Comparison of ENCODE assay signal across 17 cellular contexts in the genomic region with DNA sequence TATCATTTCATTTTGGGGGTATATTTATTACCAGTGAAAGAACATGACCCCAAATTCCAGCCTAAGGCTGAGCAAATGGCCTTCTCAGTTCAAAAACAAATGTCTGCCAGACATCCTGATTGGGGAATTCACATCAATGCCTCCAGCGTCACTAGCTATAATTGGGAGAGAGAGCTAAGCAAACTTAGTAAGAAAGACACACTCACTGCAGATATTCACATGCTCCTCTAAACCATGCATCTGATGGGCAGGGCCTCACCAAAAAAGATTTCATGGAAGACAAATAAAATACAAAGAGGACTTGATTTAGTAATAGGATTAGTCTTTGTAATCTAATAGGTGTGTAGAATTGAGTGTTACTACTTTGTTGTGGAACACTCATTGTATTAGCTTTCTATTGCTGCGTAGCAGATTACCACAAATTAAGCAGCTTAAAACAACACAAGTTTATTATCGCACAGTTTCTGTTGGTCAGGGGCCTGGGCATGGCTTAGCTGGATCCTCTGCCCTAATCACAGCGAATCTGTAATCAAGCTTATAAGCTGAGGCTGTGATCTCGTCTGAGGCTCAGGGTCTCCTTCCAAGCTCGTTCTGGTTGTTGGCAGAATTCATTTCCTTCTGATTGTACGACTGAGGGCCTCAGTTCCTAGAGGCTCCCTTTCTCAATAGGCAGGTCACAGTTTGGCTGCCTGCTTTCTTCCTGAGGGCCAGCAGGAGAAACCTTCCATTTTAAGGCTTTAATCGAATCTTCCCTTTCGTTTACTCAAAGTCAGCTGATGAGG.
DNase-seq lines count a peak whose midpoint lies in the region; ATAC-seq and TF ChIP-seq lines count a peak whose summit lies in the region.
"Had no signal": no experiment of that assay in that cellular context is flagged by ENCODE, and none has a peak within 500 bp of the region (broad histone marks: within the 10 kb centered on the region; RNA-seq: fewer than 3 reads in every experiment).

No MANE protein-coding gene starts in this region.

- intact Hi-C loops in left ventricle myocardium superior (cut with micrococcal nuclease) (no loop called here), psoas muscle (cut with DNase I) (loop anchor here in 1 of 2 donors (5.0 kb wide), 1 partner anchor 45 kb away; no protein-coding TSS in a partner anchor), upper lobe of right lung (cut with DNase I) (no loop called here)

- H3K27ac ChIP-seq in caudate nucleus (ENCODE audit: low read depth, low read length) (peak overlapping the region; percentile 78), psoas muscle (peak overlapping the region; percentile 73), upper lobe of right lung (peak overlapping the region; percentile 44)
- H3K27ac ChIP-seq: BLaER1 treated with 17β-estradiol and CSF1 and Interleukin-3, amounts not matched to agents 10 nM and 100 nM; PC-9 had no signal

- no peaks in the 10 kb centered on the region for H3K27me3 ChIP-seq in psoas muscle (ENCODE audit: insufficient read depth in 3 of 3, low read length in 2 of 3)
- no peaks in the 10 kb centered on the region for H3K27me3 ChIP-seq in upper lobe of right lung

- 38 to 49% (median 43%) methylated on average over 9 of the region's 9 CpGs for WGBS in psoas muscle, 3 donors

- peaks cover 56% of the 10 kb centered on the region for H3K4me1 ChIP-seq in psoas muscle
- peaks cover 12% of the 10 kb centered on the region for H3K4me1 ChIP-seq in upper lobe of right lung

- DNase-seq in caudate nucleus (lab: John Stamatoyannopoulos, UW) (peak in 3 of 61 donors; percentile 12 to 25 (median 12)), left ventricle myocardium superior (no peak), psoas muscle (no peak), upper lobe of right lung (no peak), 8988T (no peak)
- DNase-seq in activated naive CD4-positive, alpha-beta T cell (lab: John Stamatoyannopoulos, UW), result no peak
- DNase-seq: activated CD4-positive, CD25-positive, alpha-beta regulatory T cell treated with anti-CD3 and anti-CD28 coated beads, Interleukin-2, amount 50 U/mL, for 72 hours; activated effector memory CD4-positive, alpha-beta T cell treated with Interleukin-2 at 50 U/mL for 16 hours; cortex of kidney; KBM-7; NCI-H1105; NCI-H69; PC-9 had no signal

- no peak overlapping the region for H3K4me3 ChIP-seq in psoas muscle
- H3K4me3 ChIP-seq in upper lobe of right lung, result no peak overlapping the region
- H3K4me3 ChIP-seq: BLaER1 treated with 17β-estradiol and CSF1 and Interleukin-3, amounts not matched to agents 10 nM and 100 nM; GM23338; PC-9 had no signal

- H3K9me3 ChIP-seq in psoas muscle (no peaks in the 10 kb centered on the region), upper lobe of right lung (no peaks in the 10 kb centered on the region)
- H3K9me3 ChIP-seq: BLaER1 treated with 17β-estradiol and CSF1 and Interleukin-3, amounts not matched to agents 10 nM and 100 nM had no signal

- H3K36me3 ChIP-seq in psoas muscle (ENCODE audit: insufficient read depth in 1 of 2, low read depth in 1 of 2) (peaks cover 0 to 12% of the 10 kb centered on the region in 2 donors), upper lobe of right lung (no peaks in the 10 kb centered on the region)

- ATAC-seq in left ventricle myocardium superior, result peak; percentile 23
- peak; percentile 23 to 46 (median 46) for ATAC-seq in psoas muscle
- no peak for ATAC-seq in upper lobe of right lung
- ATAC-seq in HG02852 (IDR thresholded peaks at IDR 0.05; ENCODE audit: unreplicated experiment), result no peak
- ATAC-seq: GM23338; natural killer cell treated with Interleukin-12 subunit alpha and Interleukin-12 subunit beta and Interleukin-15 and Interleukin-18, amount 100 ng/mL, for 72 hours had no signal

- TF ChIP-seq CTCF in psoas muscle (IDR thresholded peaks at IDR 0.05) (no peak), upper lobe of right lung (IDR thresholded peaks at IDR 0.05) (no peak)

Comparison
In these comparisons a context has a peak if more than half of its experiments do, and no peak if none do; other contexts are left out.
1. ATAC-seq: peak in left ventricle myocardium superior (single experiment) and psoas muscle (4 of 4); none in upper lobe of right lung (single experiment) and HG02852 (single experiment).
2. Peak in every context shown above with its lines, with median percentiles within 50 percentile points of each other: H3K27ac ChIP-seq.